9 cellular contexts compared by ENCODE assay signal in genomic region chr4:72486991-72487390, GRCh38.
"Had no signal": no experiment of that assay in that cellular context is flagged by ENCODE, and none has a peak within 500 bp of the region (broad histone marks: within the 10 kb centered on the region; RNA-seq: fewer than 3 reads in every experiment).

No MANE protein-coding gene starts in this region.

- H3K4me3 ChIP-seq: GM23248, HAP-1, K562 had no signal

- H3K4me3 Mint-ChIP-seq: HFFc6 had no signal

- H3K9me3 ChIP-seq: HAP-1 had no signal

- FAIRE-seq: HTR-8/SVneo, K562 had no signal

- H3K27ac ChIP-seq: GM23248 had no signal

- H3K9me3 Mint-ChIP-seq: HFFc6 had no signal

- H2AFZ ChIP-seq: GM23248 had no signal

- ATAC-seq: HCT116, K562 had no signal

- H3K4me1 ChIP-seq: HAP-1 had no signal

- DNase-seq: GM23248, GOT3, H7, HFFc6, IMR-90 had no signal

- H3K9ac ChIP-seq: GM23248 had no signal

- H3K36me3 ChIP-seq: HAP-1 had no signal

- H3K27ac Mint-ChIP-seq: HFFc6 had no signal
